ENCODE assay signal across 27 cellular contexts in the genomic region with DNA sequence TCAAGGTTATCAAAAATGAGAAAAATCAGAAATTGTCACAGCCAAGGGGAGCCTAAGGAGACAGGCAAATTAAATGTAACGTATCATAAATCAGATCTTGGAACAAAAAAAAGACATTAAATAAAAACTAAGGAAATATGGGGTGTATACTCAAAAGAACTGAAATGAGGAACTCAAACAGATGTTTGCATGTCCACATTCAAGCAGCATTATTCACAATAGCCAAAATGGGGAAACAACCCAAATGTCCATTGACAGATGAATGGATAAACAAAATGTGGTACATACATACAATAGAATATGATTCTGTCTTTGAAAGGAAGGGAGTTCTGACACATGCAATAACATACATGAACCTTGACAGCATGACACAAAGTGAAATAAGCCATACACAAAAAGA.
DNase-seq lines count a peak whose midpoint lies in the region; ATAC-seq and TF ChIP-seq lines count a peak whose summit lies in the region.
"Had no signal": no experiment of that assay in that cellular context is flagged by ENCODE, and none has a peak within 500 bp of the region (broad histone marks: within the 10 kb centered on the region; RNA-seq: fewer than 3 reads in every experiment).

No MANE protein-coding gene starts in this region.

- DNase-seq in SKM-1 treated with dmso at 0.1 percent for 144 hours (lab: John Stamatoyannopoulos, UW; ENCODE audit: unreplicated experiment) (peak; percentile 3), SKM-1 (lab: John Stamatoyannopoulos, UW; ENCODE audit: unreplicated experiment) (no peak), NB4 (ENCODE audit: low read depth) (peak; percentile 11), NCI-H510A treated with DMSO at 0.1 percent for 48 hours (lab: John Stamatoyannopoulos, UW) (no peak), thyroid gland (no peak)
- DNase-seq in stimulated activated naive B cell treated with anti-CD40 and anti-IgM and Interleukin-4, amounts not matched to agents 10 μg/mL and 1 μg/mL and 100 μg/mL, for 72 hours = no peak
- DNase-seq in stimulated activated CD4-positive, alpha-beta T cell treated with anti-CD3 and anti-CD28 coated beads, Interleukin-1b, Interleukin-23, amount 100 ng/mL, for 48 hours = no peak
- DNase-seq: CD4-positive, alpha-beta memory T cell; COR-L47; GM23248; H7; Kasumi-1; NCI-H1092; NCI-H1417 treated with DMSO at 0.1 percent for 48 hours; NCI-H1694 treated with DMSO at 0.1 percent for 48 hours; NCI-H2081; NCI-H2171; NCI-H524 treated with DMSO at 0.1 percent for 48 hours; NCI-H82; NK-92 treated with Interleukin-12 subunit alpha and Interleukin-12 subunit beta, amount 100 ng/mL, for 24 hours; SHP77 treated with DMSO at 0.1 percent for 48 hours; T-cell had no signal

- H3K27me3 ChIP-seq in thyroid gland = no peaks in the 10 kb centered on the region
- H3K27me3 ChIP-seq: BLaER1 had no signal

- H3K27me3 Mint-ChIP-seq in dendritic cell treated with granulocyte-macrophage colony-stimulating factor and Interleukin-4, amounts not matched to agents 40 ng/mL and 50 ng/mL, for 4 days = no peaks in the 10 kb centered on the region
- H3K27me3 Mint-ChIP-seq in stimulated activated naive B cell treated with anti-CD40 and anti-IgM and Interleukin-4, amounts not matched to agents 10 μg/mL and 1 μg/mL and 100 μg/mL, for 72 hours = no peaks in the 10 kb centered on the region
- H3K27me3 Mint-ChIP-seq: T-cell had no signal

- intact Hi-C loops in dendritic cell treated with granulocyte-macrophage colony-stimulating factor and Interleukin-4, amounts not matched to agents 40 ng/mL and 50 ng/mL, for 4 days (cut with micrococcal nuclease) = no loop called here
- intact Hi-C loops in thyroid gland (cut with DNase I) = no loop called here

- H3K9me3 Mint-ChIP-seq in dendritic cell treated with granulocyte-macrophage colony-stimulating factor and Interleukin-4, amounts not matched to agents 40 ng/mL and 50 ng/mL, for 4 days = no peaks in the 10 kb centered on the region
- no peaks in the 10 kb centered on the region for H3K9me3 Mint-ChIP-seq in stimulated activated naive B cell treated with anti-CD40 and anti-IgM and Interleukin-4, amounts not matched to agents 10 μg/mL and 1 μg/mL and 100 μg/mL, for 72 hours
- H3K9me3 Mint-ChIP-seq: T-cell had no signal

- TF ChIP-seq CTCF in NB4 (IDR thresholded peaks at IDR 0.05; ENCODE audit: low read depth, low read length) (no peak), thyroid gland (IDR thresholded peaks at IDR 0.05) (no peak)

- peak; percentile 27 to 44 for ATAC-seq in stimulated activated naive B cell treated with anti-CD40 and anti-IgM and Interleukin-4, amounts not matched to agents 10 μg/mL and 1 μg/mL and 100 μg/mL, for 72 hours (replicated peaks)
- ATAC-seq: HepG2, Panc1, T-cell had no signal

- 88 to 94% methylated on average over 1 of the region's 1 CpG for WGBS in thyroid gland, 2 donors

- H3K4me3 ChIP-seq in NB4 (ENCODE audit: low read depth, low read length) = no peak overlapping the region
- no peak overlapping the region for H3K4me3 ChIP-seq in thyroid gland (replicated peaks in 1 of 3)
- H3K4me3 ChIP-seq: BLaER1, GM23248, SK-N-MC had no signal

- no peaks in the 10 kb centered on the region for H3K4me1 ChIP-seq in thyroid gland
- H3K4me1 ChIP-seq: BLaER1 had no signal

- H3K4me3 Mint-ChIP-seq in dendritic cell treated with granulocyte-macrophage colony-stimulating factor and Interleukin-4, amounts not matched to agents 40 ng/mL and 50 ng/mL, for 4 days = no peak overlapping the region
- no peak overlapping the region for H3K4me3 Mint-ChIP-seq in stimulated activated naive B cell treated with anti-CD40 and anti-IgM and Interleukin-4, amounts not matched to agents 10 μg/mL and 1 μg/mL and 100 μg/mL, for 72 hours
- H3K4me3 Mint-ChIP-seq: CD4-positive, alpha-beta memory T cell; T-cell had no signal

- H3K36me3 ChIP-seq in thyroid gland = no peaks in the 10 kb centered on the region
- H3K36me3 ChIP-seq: BLaER1 had no signal

- H3K9me3 ChIP-seq in thyroid gland = no peaks in the 10 kb centered on the region
- H3K9me3 ChIP-seq: BLaER1 had no signal

- H3K36me3 Mint-ChIP-seq in dendritic cell treated with granulocyte-macrophage colony-stimulating factor and Interleukin-4, amounts not matched to agents 40 ng/mL and 50 ng/mL, for 4 days (ENCODE audit: low read depth) = no peaks in the 10 kb centered on the region
- H3K36me3 Mint-ChIP-seq in stimulated activated naive B cell treated with anti-CD40 and anti-IgM and Interleukin-4, amounts not matched to agents 10 μg/mL and 1 μg/mL and 100 μg/mL, for 72 hours = peaks cover 0 to 3% of the 10 kb centered on the region in 2 donors
- H3K36me3 Mint-ChIP-seq: CD4-positive, alpha-beta memory T cell had no signal

- no peak overlapping the region for H3K27ac ChIP-seq in thyroid gland
- H3K27ac ChIP-seq: BLaER1, GM23248, SK-N-MC had no signal

- TF ChIP-seq POLR2A in NB4 (IDR thresholded peaks at IDR 0.05; ENCODE audit: extremely low read depth, insufficient read length) = no peak
- no peak for TF ChIP-seq POLR2A in thyroid gland (IDR thresholded peaks at IDR 0.05)

- H3K4me1 Mint-ChIP-seq in dendritic cell treated with granulocyte-macrophage colony-stimulating factor and Interleukin-4, amounts not matched to agents 40 ng/mL and 50 ng/mL, for 4 days (ENCODE audit: low read depth) = peaks cover 34% of the 10 kb centered on the region
- H3K4me1 Mint-ChIP-seq in stimulated activated naive B cell treated with anti-CD40 and anti-IgM and Interleukin-4, amounts not matched to agents 10 μg/mL and 1 μg/mL and 100 μg/mL, for 72 hours = peaks cover 18 to 21% of the 10 kb centered on the region in 2 donors
- H3K4me1 Mint-ChIP-seq: CD4-positive, alpha-beta memory T cell; T-cell had no signal

- H3K27ac Mint-ChIP-seq in dendritic cell treated with granulocyte-macrophage colony-stimulating factor and Interleukin-4, amounts not matched to agents 40 ng/mL and 50 ng/mL, for 4 days = peak overlapping the region; percentile 16
- no peak overlapping the region for H3K27ac Mint-ChIP-seq in stimulated activated naive B cell treated with anti-CD40 and anti-IgM and Interleukin-4, amounts not matched to agents 10 μg/mL and 1 μg/mL and 100 μg/mL, for 72 hours
- H3K27ac Mint-ChIP-seq: CD4-positive, alpha-beta memory T cell; T-cell had no signal

Comparison
In these comparisons a context has a peak if more than half of its experiments do, and no peak if none do; other contexts are left out.
1. DNase-seq: peak in SKM-1 treated with dmso at 0.1 percent for 144 hours (single experiment) and NB4 (single experiment); none in SKM-1 (single experiment), stimulated activated naive B cell treated with anti-CD40 and anti-IgM and Interleukin-4, amounts not matched to agents 10 μg/mL and 1 μg/mL and 100 μg/mL, for 72 hours (single experiment), stimulated activated CD4-positive, alpha-beta T cell treated with anti-CD3 and anti-CD28 coated beads, Interleukin-1b, Interleukin-23, amount 100 ng/mL, for 48 hours (single experiment), NCI-H510A treated with DMSO at 0.1 percent for 48 hours (single experiment) and thyroid gland (0 of 2).